ENCODE assay signal across 28 cellular contexts in genomic region chr4:177964693-177965168, GRCh38.
DNase-seq lines count a peak whose midpoint lies in the region; ATAC-seq, FAIRE-seq and TF ChIP-seq lines count a peak whose summit lies in the region.
"Had no signal": no experiment of that assay in that cellular context is flagged by ENCODE, and none has a peak within 500 bp of the region (broad histone marks: within the 10 kb centered on the region; RNA-seq: fewer than 3 reads in every experiment).

No MANE protein-coding gene starts in this region.

- H3K14ac ChIP-seq in H1 (ENCODE audit: insufficient read length): no peak overlapping the region

- no peak for TF ChIP-seq EP300 in H1 (IDR thresholded peaks at IDR 0.05; ENCODE audit: borderline replicate concordance in 1 of 2, low read depth in 2 of 2, low read length in 2 of 2)

- H3K4me1 Mint-ChIP-seq in HFFc6 (ENCODE audit: low read depth) (peaks cover 42% of the 10 kb centered on the region), neural progenitor cell (no peaks in the 10 kb centered on the region)
- H3K4me1 Mint-ChIP-seq: neural crest cell; stimulated activated memory B cell treated with anti-CD40 and anti-IgM and Interleukin-4, amounts not matched to agents 10 μg/mL and 1 μg/mL and 100 μg/mL, for 72 hours had no signal

- TF ChIP-seq POLR2A in H1 (IDR thresholded peaks at IDR 0.05; ENCODE audit: control extremely low read depth in 1 of 2, low read depth in 2 of 2, low read length in 2 of 2): no peak

- H4K20me1 ChIP-seq in H1 (replicated peaks in 1 of 2; ENCODE audit: control insufficient read depth in 1 of 2, insufficient read depth in 2 of 2, low read length in 2 of 2) (no peaks in the 10 kb centered on the region), neural progenitor cell (ENCODE audit: low read depth) (no peaks in the 10 kb centered on the region)

- WGBS in H1 (ENCODE audit: extremely low coverage in 1 of 2, insufficient coverage in 1 of 2, insufficient read length in 1 of 2, insufficient replicate concordance in 2 of 2, low coverage in 1 of 2, low lambda C conversion rate in 2 of 2, missing lambda C conversion rate in 1 of 2), 2 experiments: 86% methylated on average over 2 of the region's 2 CpGs; no CpG with 5 or more reads in 1 of the 2 experiments

- H3K27ac ChIP-seq in H1 (ENCODE audit: low read depth, low read length) (no peak overlapping the region), neural progenitor cell (no peak overlapping the region)
- H3K27ac ChIP-seq: brain microvascular endothelial cell, C4-2B, GM23248 had no signal

- H4K5ac ChIP-seq in H1 (ENCODE audit: insufficient read length, low read depth, low read length): no peak overlapping the region

- CTCF ChIA-PET in H1 (lab: Charles Lee; ENCODE audit: partially characterized antibody): no interaction called here

- TF ChIP-seq CTCF in HFFc6 (IDR thresholded peaks at IDR 0.05) (no peak), H1 (IDR thresholded peaks at IDR 0.05; ENCODE audit: control extremely low read depth in 1 of 3, insufficient read depth in 1 of 3, low read depth in 1 of 3, low read length in 3 of 3) (no peak), neural progenitor cell (IDR thresholded peaks at IDR 0.05) (no peak)

- H3K23ac ChIP-seq in H1 (ENCODE audit: insufficient read length): no peak overlapping the region

- H2BK15ac ChIP-seq in H1 (ENCODE audit: low read length): no peak overlapping the region

- no peak overlapping the region for H3K9ac ChIP-seq in H1 (replicated peaks in 1 of 4; ENCODE audit: extremely low read depth in 1 of 4, low read depth in 3 of 4, low read length in 3 of 4)
- H3K9ac ChIP-seq in neural progenitor cell: no peak overlapping the region
- H3K9ac ChIP-seq: GM23248 had no signal

- H3K4ac ChIP-seq in H1 (replicated peaks; ENCODE audit: insufficient read length, low read depth, low read length): no peak overlapping the region

- no peaks in the 10 kb centered on the region for H3K4me1 ChIP-seq in H1 (replicated peaks in 1 of 4; ENCODE audit: control insufficient read depth in 3 of 4, insufficient read depth in 4 of 4, low read length in 3 of 4)
- H3K4me1 ChIP-seq in neural progenitor cell: no peaks in the 10 kb centered on the region
- H3K4me1 ChIP-seq: Caco-2 had no signal

- ATAC-seq in GM21786 (IDR thresholded peaks at IDR 0.05; ENCODE audit: unreplicated experiment): no peak
- ATAC-seq: left colon; right cardiac atrium; Right ventricle myocardium inferior; stimulated activated memory B cell treated with anti-CD40 and anti-IgM and Interleukin-4, amounts not matched to agents 10 μg/mL and 1 μg/mL and 100 μg/mL, for 72 hours had no signal

- no peak overlapping the region for H2BK120ac ChIP-seq in H1 (replicated peaks; ENCODE audit: low read depth, low read length)

- H3K79me2 ChIP-seq in H1 (ENCODE audit: control insufficient read depth in 1 of 2, insufficient read depth in 2 of 2, low read length in 2 of 2) (no peaks in the 10 kb centered on the region), neural progenitor cell (ENCODE audit: low read depth) (no peaks in the 10 kb centered on the region)

- H3K4me3 Mint-ChIP-seq in HFFc6: peak overlapping the region; percentile 59
- H3K4me3 Mint-ChIP-seq in neural progenitor cell: no peak overlapping the region
- H3K4me3 Mint-ChIP-seq: neural crest cell; stimulated activated memory B cell treated with anti-CD40 and anti-IgM and Interleukin-4, amounts not matched to agents 10 μg/mL and 1 μg/mL and 100 μg/mL, for 72 hours had no signal

- H3K23me2 ChIP-seq in H1 (ENCODE audit: low read depth, low read length): no peaks in the 10 kb centered on the region

- TF ChIP-seq RAD21 in H1 (IDR thresholded peaks at IDR 0.05 in 1 of 2, conservative IDR thresholded peaks at IDR 0.05 in 1 of 2; ENCODE audit: low read depth in 2 of 2, low read length in 2 of 2): no peak

- no peaks in the 10 kb centered on the region for H3K27me3 Mint-ChIP-seq in HFFc6 (ENCODE audit: insufficient read depth)
- H3K27me3 Mint-ChIP-seq in neural progenitor cell (ENCODE audit: insufficient read depth, low read depth): no peaks in the 10 kb centered on the region
- H3K27me3 Mint-ChIP-seq: stimulated activated memory B cell treated with anti-CD40 and anti-IgM and Interleukin-4, amounts not matched to agents 10 μg/mL and 1 μg/mL and 100 μg/mL, for 72 hours had no signal

- H3K36me3 ChIP-seq in H1 (ENCODE audit: control insufficient read depth in 2 of 4, insufficient read depth in 4 of 4, low read length in 3 of 4) (no peaks in the 10 kb centered on the region), neural progenitor cell (no peaks in the 10 kb centered on the region)
- H3K36me3 ChIP-seq: brain microvascular endothelial cell had no signal

- H3K27ac Mint-ChIP-seq in HFFc6 (peak overlapping the region; percentile 83), neural progenitor cell (no peak overlapping the region)
- H3K27ac Mint-ChIP-seq: stimulated activated memory B cell treated with anti-CD40 and anti-IgM and Interleukin-4, amounts not matched to agents 10 μg/mL and 1 μg/mL and 100 μg/mL, for 72 hours had no signal

- H3K36me3 Mint-ChIP-seq in HFFc6 (ENCODE audit: low read depth): no peaks in the 10 kb centered on the region
- H3K36me3 Mint-ChIP-seq in neural progenitor cell: no peaks in the 10 kb centered on the region
- H3K36me3 Mint-ChIP-seq: stimulated activated memory B cell treated with anti-CD40 and anti-IgM and Interleukin-4, amounts not matched to agents 10 μg/mL and 1 μg/mL and 100 μg/mL, for 72 hours had no signal

- no peaks in the 10 kb centered on the region for H3K9me3 ChIP-seq in H1 (ENCODE audit: insufficient read depth in 2 of 2, low read depth in 1 of 2, low read length in 1 of 2)
- no peaks in the 10 kb centered on the region for H3K9me3 ChIP-seq in neural progenitor cell (ENCODE audit: low read depth)
- H3K9me3 ChIP-seq: Caco-2 had no signal

- H3K56ac ChIP-seq in H1 (replicated peaks; ENCODE audit: insufficient read length, low read depth, low read length): no peak overlapping the region

- no peak for FAIRE-seq in H1 (lab: Jason Lieb, UNC)

- H2BK12ac ChIP-seq in H1 (ENCODE audit: low read depth, low read length): no peak overlapping the region

- H3K4me2 ChIP-seq in H1 (ENCODE audit: insufficient read depth in 1 of 2, low read depth in 2 of 2, low read length in 2 of 2) (no peak overlapping the region), neural progenitor cell (no peak overlapping the region)

- H3K27me3 ChIP-seq in H1 (replicated peaks in 1 of 4; ENCODE audit: control insufficient read depth in 3 of 4, extremely low read depth in 1 of 4, insufficient read depth in 3 of 4, low read length in 3 of 4) (no peaks in the 10 kb centered on the region), neural progenitor cell (no peaks in the 10 kb centered on the region)
- H3K27me3 ChIP-seq: brain microvascular endothelial cell had no signal

- no peak overlapping the region for H4K8ac ChIP-seq in H1 (ENCODE audit: extremely low read depth, insufficient read depth, low read length)

- no peak overlapping the region for H2AK5ac ChIP-seq in H1 (ENCODE audit: low read depth, low read length)

- H2BK5ac ChIP-seq in H1 (ENCODE audit: low read depth, low read length): no peak overlapping the region

- H3K79me1 ChIP-seq in H1 (ENCODE audit: low read depth, low read length): no peaks in the 10 kb centered on the region

- H3K4me3 ChIP-seq in H1 (ENCODE audit: extremely low read depth in 1 of 4, insufficient read depth in 2 of 4, low read depth in 3 of 4, low read length in 4 of 4) (no peak overlapping the region), neural progenitor cell (no peak overlapping the region)
- H3K4me3 ChIP-seq: GM23248 had no signal

- H2BK20ac ChIP-seq in H1 (ENCODE audit: low read length): no peak overlapping the region

- no peak overlapping the region for H4K91ac ChIP-seq in H1 (replicated peaks; ENCODE audit: insufficient read length, low read length)

- no peaks in the 10 kb centered on the region for H3K9me3 Mint-ChIP-seq in HFFc6
- H3K9me3 Mint-ChIP-seq in neural progenitor cell: no peaks in the 10 kb centered on the region
- H3K9me3 Mint-ChIP-seq: neural crest cell; stimulated activated memory B cell treated with anti-CD40 and anti-IgM and Interleukin-4, amounts not matched to agents 10 μg/mL and 1 μg/mL and 100 μg/mL, for 72 hours had no signal

- POLR2A ChIA-PET in H1 (lab: Charles Lee; ENCODE audit: partially characterized antibody): no interaction called here

- no peak overlapping the region for H3K18ac ChIP-seq in H1 (ENCODE audit: extremely low read depth, low read length)

- no peaks in the 10 kb centered on the region for H3F3A ChIP-seq in neural progenitor cell (ENCODE audit: low read depth)

- H2AFZ ChIP-seq in H1 (ENCODE audit: low read length) (no peak overlapping the region), neural progenitor cell (replicated peaks) (no peak overlapping the region)
- H2AFZ ChIP-seq: GM23248 had no signal

- DNase-seq in HFFc6: peak; percentile 31
- peak; percentile 2 for DNase-seq in RPMI7951 (ENCODE audit: low read depth)
- no peak for DNase-seq in H1 (ENCODE audit: low read depth in 1 of 2, low spot score in 2 of 2)
- peak; percentile 89 for DNase-seq in kidney tubule cell (ENCODE audit: low spot score)
- no peak for DNase-seq in activated CD8-positive, alpha-beta memory T cell treated with anti-CD3 and anti-CD28 coated beads, Interleukin-2, amount 50 U/mL, for 48 hours
- DNase-seq in DMS79 treated with DMSO at 0.1 percent for 48 hours (lab: John Stamatoyannopoulos, UW): no peak
- DNase-seq in neural progenitor cell (ENCODE audit: low spot score): no peak
- DNase-seq: activated CD4-positive, alpha-beta T cell treated with anti-CD3 and anti-CD28 coated beads for 4 hours; activated naive CD4-positive, alpha-beta T cell; activated T-cell treated with anti-CD3 and anti-CD28 coated beads, Interleukin-2, amount 50 U/mL, for 48 hours; brain microvascular endothelial cell; Caco-2; DND-41; foreskin melanocyte; KG1; left colon; mesenchymal stem cell; NCI-H1436; NCI-H345; NCI-H748 treated with DMSO at 0.1 percent for 48 hours; right cardiac atrium; stimulated activated CD4-positive, alpha-beta T cell treated with anti-CD3 and anti-CD28 coated beads, Interleukin-4, amount 100 ng/mL, for 4 hours had no signal

TF ChIP-seq in H1, 55 proteins besides CTCF, POLR2A, EP300 and RAD21:
- no peak for TF ChIP-seq RXRA (IDR thresholded peaks at IDR 0.05; ENCODE audit: insufficient read depth, low read depth, low read length)
- peak; percentile 46; the same call in 1 of the 2 replicates for TF ChIP-seq CEBPB (IDR thresholded peaks at IDR 0.05; ENCODE audit: low read depth, low read length)

Comparison
In these comparisons a context has a peak if more than half of its experiments do, and no peak if none do; other contexts are left out.
1. DNase-seq: peak in HFFc6 (single experiment), RPMI7951 (single experiment) and kidney tubule cell (single experiment); none in H1 (0 of 2), activated CD8-positive, alpha-beta memory T cell treated with anti-CD3 and anti-CD28 coated beads, Interleukin-2, amount 50 U/mL, for 48 hours (single experiment), DMS79 treated with DMSO at 0.1 percent for 48 hours (single experiment) and neural progenitor cell (single experiment).